ENCODE assay signal across 1 cellular context in the genomic region with DNA sequence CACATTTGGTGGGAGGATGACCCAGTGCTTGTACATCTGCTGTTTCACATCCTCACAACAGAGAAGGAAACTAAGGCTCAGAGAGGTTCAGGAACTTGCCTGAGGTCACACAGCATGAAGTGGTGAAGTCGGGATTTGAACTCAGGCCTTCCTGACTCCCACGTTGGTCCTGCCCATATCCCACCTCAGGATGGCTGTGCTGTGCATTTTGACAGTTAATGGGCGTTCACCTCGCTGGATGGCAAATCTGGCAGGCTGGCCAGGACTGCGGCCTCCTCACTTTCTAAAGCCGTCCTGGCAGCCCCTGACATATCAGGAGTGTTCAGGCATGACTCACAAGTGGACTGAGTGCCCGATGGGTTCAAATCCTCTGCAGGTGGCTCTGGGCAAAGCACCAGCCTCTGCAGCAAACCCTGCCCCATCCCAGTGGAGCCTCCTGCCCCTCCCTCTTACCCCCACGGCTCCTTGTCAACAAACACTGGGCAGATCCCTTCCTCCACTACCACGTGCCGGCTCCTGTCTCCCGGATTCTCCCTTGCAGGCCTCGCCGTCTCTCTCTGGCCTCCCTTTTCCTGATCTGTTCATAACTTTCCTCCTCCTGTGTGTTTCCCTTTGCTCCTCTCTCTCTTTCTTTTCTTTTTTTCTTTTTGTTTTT.
TF ChIP-seq lines count a peak whose summit lies in the region.

No MANE protein-coding gene starts in this region.

TF ChIP-seq in GM23338, 12 proteins besides CTCF, POLR2A, EP300 and RAD21 (continued from another document):
- no peak for TF ChIP-seq ZNF462 (CRISPR knock-in tag; IDR thresholded peaks at IDR 0.05)
